Comparison of ENCODE assay signal across 14 cellular contexts in the genomic region with DNA sequence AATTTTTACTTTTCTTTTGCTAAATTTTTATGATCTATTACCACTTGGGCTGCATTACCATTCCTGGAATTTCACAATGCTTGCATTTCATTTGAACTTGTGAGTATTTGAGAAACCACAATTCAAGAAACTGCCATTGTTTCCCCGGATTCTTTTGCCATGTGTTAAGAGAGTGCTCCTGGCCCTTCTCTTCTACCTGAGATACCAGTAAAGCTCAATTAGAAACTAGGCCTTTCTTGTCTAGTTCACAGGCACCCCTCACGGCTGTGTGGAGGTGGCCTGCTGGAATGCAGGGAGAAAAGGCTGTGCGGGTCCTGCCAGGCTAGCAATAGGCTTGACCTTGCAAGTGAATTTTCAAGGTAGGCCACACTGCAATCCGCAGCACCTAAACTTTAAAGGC. TPM values are rescaled to one million over a fixed set of nuclear protein-coding genes. Genes with fewer than 3 reads are reported as not detected.
DNase-seq lines count a peak whose midpoint lies in the region; ATAC-seq and TF ChIP-seq lines count a peak whose summit lies in the region.
"Had no signal": no experiment of that assay in that cellular context is flagged by ENCODE, and none has a peak within 500 bp of the region (broad histone marks: within the 10 kb centered on the region; RNA-seq: fewer than 3 reads in every experiment).

No MANE protein-coding gene starts in this region.

- WGBS in ovary, 3 donors = 27 to 36% (median 30%) methylated on average over 4 of the region's 4 CpGs

- H3K9me3 ChIP-seq in SJSA1 (replicated peaks) = no peaks in the 10 kb centered on the region
- H3K9me3 ChIP-seq in ovary = no peaks in the 10 kb centered on the region

- H3K27ac ChIP-seq in SJSA1 = peak overlapping the region; percentile 76
- H3K27ac ChIP-seq in ovary = no peak overlapping the region

- TF ChIP-seq EP300 in ovary (IDR thresholded peaks at IDR 0.05) = no peak

- no peak for TF ChIP-seq POLR2A in ovary (IDR thresholded peaks at IDR 0.05)

- DNase-seq in AG20443 (ENCODE audit: low spot score) (peak; percentile 52), SJSA1 (ENCODE audit: low read depth in 1 of 2, low spot score in 2 of 2) (peak in 1 of 2 experiments; percentile 65), fibroblast of mammary gland (ENCODE audit: low read depth) (peak; percentile 49), nephron progenitor cell (no peak), ovary (no peak), SKM-1 treated with dmso at 0.1 percent for 144 hours (lab: John Stamatoyannopoulos, UW; ENCODE audit: unreplicated experiment) (no peak)
- no peak for DNase-seq in activated CD4-positive, CD25-positive, alpha-beta regulatory T cell treated with anti-CD3 and anti-CD28 coated beads, Interleukin-2, amount 50 U/mL, for 72 hours
- DNase-seq: effector CD4-positive, alpha-beta T cell; KG1; NCI-H446; T-helper 17 cell had no signal

- peaks cover 89% of the 10 kb centered on the region for H3K4me1 Mint-ChIP-seq in nephron progenitor cell
- H3K4me1 Mint-ChIP-seq: T-helper 17 cell had no signal

- H3K27me3 Mint-ChIP-seq in nephron progenitor cell (ENCODE audit: low read depth, poor library complexity) = peaks cover 3% of the 10 kb centered on the region

- H3K4me3 Mint-ChIP-seq in nephron progenitor cell = no peak overlapping the region
- H3K4me3 Mint-ChIP-seq: T-helper 17 cell had no signal

- H3K9me3 Mint-ChIP-seq in nephron progenitor cell = no peaks in the 10 kb centered on the region

- H3K4me1 ChIP-seq in SJSA1 (replicated peaks) (peaks cover 62% of the 10 kb centered on the region), ovary (ENCODE audit: insufficient read depth) (peaks cover 16% of the 10 kb centered on the region)

- no peak for ATAC-seq in HG02642 (IDR thresholded peaks at IDR 0.05; ENCODE audit: poor library complexity, unreplicated experiment)
- ATAC-seq: T-helper 17 cell had no signal

- no peak overlapping the region for H3K4me3 ChIP-seq in SJSA1
- no peak overlapping the region for H3K4me3 ChIP-seq in fibroblast of mammary gland (ENCODE audit: control insufficient read depth, low read depth, low read length)
- no peak overlapping the region for H3K4me3 ChIP-seq in ovary
- H3K4me3 ChIP-seq: lung, skin epidermis had no signal

- no peaks in the 10 kb centered on the region for H3K27me3 ChIP-seq in SJSA1 (replicated peaks)
- no peaks in the 10 kb centered on the region for H3K27me3 ChIP-seq in ovary

- peaks cover 6% of the 10 kb centered on the region for H3K36me3 ChIP-seq in SJSA1
- H3K36me3 ChIP-seq in ovary = no peaks in the 10 kb centered on the region

- peaks cover 33% of the 10 kb centered on the region for H3K36me3 Mint-ChIP-seq in nephron progenitor cell (ENCODE audit: low read depth)

- TF ChIP-seq CTCF in fibroblast of mammary gland (conservative IDR thresholded peaks at IDR 0.05; ENCODE audit: control insufficient read depth, insufficient read depth, low read depth, low read length) (no peak), nephron progenitor cell (IDR thresholded peaks at IDR 0.05) (no peak), ovary (IDR thresholded peaks at IDR 0.05) (no peak)

- peak overlapping the region; percentile 67 for H3K27ac Mint-ChIP-seq in nephron progenitor cell
- H3K27ac Mint-ChIP-seq: T-helper 17 cell had no signal

- intact Hi-C loops in ovary (cut with DNase I) = no loop called here

RNA-seq across cellular contexts. Expression of a gene that starts 40.8 kb away (rescaled TPM):
- total RNA-seq in SJSA1 (2014; rRNA removed; shearing (Covaris generic)) = 40.0 and 48.0 TPM in 2 replicates
- total RNA-seq in ovary = 100 to 1,000 TPM in 6 of 7 donors, 10 to 100 TPM in 1; 55.3 to 250 (median 186) TPM
- 10 to 100 TPM; 57.0 to 84.8 TPM for polyA plus RNA-seq in ovary

Comparison
In these comparisons a context has a peak if more than half of its experiments do, and no peak if none do; other contexts are left out.
1. DNase-seq: peak in AG20443 (single experiment) and fibroblast of mammary gland (single experiment); none in nephron progenitor cell (single experiment), ovary (0 of 5), activated CD4-positive, CD25-positive, alpha-beta regulatory T cell treated with anti-CD3 and anti-CD28 coated beads, Interleukin-2, amount 50 U/mL, for 72 hours (single experiment) and SKM-1 treated with dmso at 0.1 percent for 144 hours (single experiment).